ENCODE assay signal across 2 cellular contexts in the genomic region with DNA sequence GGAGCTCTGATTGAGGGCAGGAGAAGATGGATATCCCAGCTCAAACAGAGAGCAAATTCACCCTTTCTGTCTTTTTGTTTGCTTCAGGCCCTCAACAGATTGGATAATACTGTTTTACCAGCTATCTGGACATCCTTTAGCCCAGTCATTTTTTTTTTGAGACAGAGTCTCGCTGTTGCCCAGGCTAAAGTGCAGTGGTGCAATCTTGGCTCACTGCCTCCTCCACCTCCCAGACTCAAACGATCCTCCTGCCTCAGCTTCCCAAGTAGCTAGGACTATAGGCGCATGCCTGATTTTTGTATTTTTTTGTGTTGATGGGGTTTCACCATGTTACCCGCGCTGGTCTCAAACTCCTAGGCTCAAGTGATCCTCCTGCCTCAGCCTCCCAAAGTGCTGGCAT.
TF ChIP-seq lines count a peak whose summit lies in the region.

No MANE protein-coding gene starts in this region.

TF ChIP-seq in liver, 16 proteins besides CTCF, POLR2A, EP300 and RAD21:
- TF ChIP-seq HNF4A (conservative IDR thresholded peaks at IDR 0.05), result peak; percentile 14 to 24
- TF ChIP-seq JUND (IDR thresholded peaks at IDR 0.05), result no peak
- no peak for TF ChIP-seq NR2F2 (IDR thresholded peaks at IDR 0.05)
- no peak for TF ChIP-seq YY1 (IDR thresholded peaks at IDR 0.05)
- TF ChIP-seq, protein P1, sequence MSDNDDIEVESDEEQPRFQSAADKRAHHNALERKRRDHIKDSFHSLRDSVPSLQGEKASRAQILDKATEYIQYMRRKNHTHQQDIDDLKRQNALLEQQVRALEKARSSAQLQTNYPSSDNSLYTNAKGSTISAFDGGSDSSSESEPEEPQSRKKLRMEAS (IDR thresholded peaks at IDR 0.05), result no peak

TF ChIP-seq in HepG2, 621 proteins besides CTCF, POLR2A, EP300 and RAD21:
- TF ChIP-seq ARNTL (CRISPR knock-in tag; IDR thresholded peaks at IDR 0.05), result no peak
- TF ChIP-seq ZNF891 (CRISPR knock-in tag; IDR thresholded peaks at IDR 0.05), result no peak
- no peak for TF ChIP-seq SKI (IDR thresholded peaks at IDR 0.05; ENCODE audit: partially characterized antibody)
- TF ChIP-seq, protein P2, sequence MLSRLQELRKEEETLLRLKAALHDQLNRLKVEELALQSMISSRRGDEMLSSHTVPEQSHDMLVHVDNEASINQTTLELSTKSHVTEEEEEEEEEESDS (CRISPR knock-in tag; IDR thresholded peaks at IDR 0.05; ENCODE audit: borderline replicate concordance), result no peak
- no peak for TF ChIP-seq MAF1 (CRISPR knock-in tag; IDR thresholded peaks at IDR 0.05; ENCODE audit: borderline replicate concordance)
- no peak for TF ChIP-seq ZNF660 (CRISPR knock-in tag; IDR thresholded peaks at IDR 0.05; ENCODE audit: borderline replicate concordance, low read depth)
- no peak for TF ChIP-seq RBM39 (IDR thresholded peaks at IDR 0.05; ENCODE audit: low read depth, low read length, poor library complexity, severe bottlenecking)
- TF ChIP-seq, protein P3, sequence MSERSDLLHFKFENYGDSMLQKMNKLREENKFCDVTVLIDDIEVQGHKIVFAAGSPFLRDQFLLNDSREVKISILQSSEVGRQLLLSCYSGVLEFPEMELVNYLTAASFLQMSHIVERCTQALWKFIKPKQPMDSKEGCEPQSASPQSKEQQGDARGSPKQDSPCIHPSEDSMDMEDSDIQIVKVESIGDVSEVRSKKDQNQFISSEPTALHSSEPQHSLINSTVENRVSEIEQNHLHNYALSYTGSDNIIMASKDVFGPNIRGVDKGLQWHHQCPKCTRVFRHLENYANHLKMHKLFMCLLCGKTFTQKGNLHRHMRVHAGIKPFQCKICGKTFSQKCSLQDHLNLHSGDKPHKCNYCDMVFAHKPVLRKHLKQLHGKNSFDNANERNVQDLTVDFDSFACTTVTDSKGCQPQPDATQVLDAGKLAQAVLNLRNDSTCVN (CRISPR knock-in tag; IDR thresholded peaks at IDR 0.05; ENCODE audit: borderline replicate concordance), result no peak
- TF ChIP-seq ZBTB3 (CRISPR knock-in tag; IDR thresholded peaks at IDR 0.05; ENCODE audit: borderline replicate concordance, low read depth), result no peak
- no peak for TF ChIP-seq POLR2G (IDR thresholded peaks at IDR 0.05; ENCODE audit: low read depth, low read length)
- no peak for TF ChIP-seq SAP130 (CRISPR knock-in tag; IDR thresholded peaks at IDR 0.05; ENCODE audit: low read depth)
- TF ChIP-seq PTBP1 (IDR thresholded peaks at IDR 0.05; ENCODE audit: low read depth, low read length, poor library complexity, severe bottlenecking), result no peak
- TF ChIP-seq ZNF510 (CRISPR knock-in tag; IDR thresholded peaks at IDR 0.05; ENCODE audit: low read depth), result no peak
- no peak for TF ChIP-seq ZNF264 (CRISPR knock-in tag; IDR thresholded peaks at IDR 0.05)
- no peak for TF ChIP-seq STAT5B (CRISPR knock-in tag; IDR thresholded peaks at IDR 0.05)
- TF ChIP-seq, protein P4, sequence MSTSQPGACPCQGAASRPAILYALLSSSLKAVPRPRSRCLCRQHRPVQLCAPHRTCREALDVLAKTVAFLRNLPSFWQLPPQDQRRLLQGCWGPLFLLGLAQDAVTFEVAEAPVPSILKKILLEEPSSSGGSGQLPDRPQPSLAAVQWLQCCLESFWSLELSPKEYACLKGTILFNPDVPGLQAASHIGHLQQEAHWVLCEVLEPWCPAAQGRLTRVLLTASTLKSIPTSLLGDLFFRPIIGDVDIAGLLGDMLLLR (CRISPR knock-in tag; IDR thresholded peaks at IDR 0.05), result no peak
- no peak for TF ChIP-seq RFX1 (IDR thresholded peaks at IDR 0.05)
